ENCODE assay signal across 8 cellular contexts in genomic region chr1:185314416-185314815, GRCh38. TPM values are rescaled to one million over a fixed set of nuclear protein-coding genes. Genes with fewer than 3 reads are reported as not detected.
DNase-seq lines count a peak whose midpoint lies in the region; ATAC-seq and TF ChIP-seq lines count a peak whose summit lies in the region.

No MANE protein-coding gene starts in this region.

- H3K27me3 Mint-ChIP-seq in activated T-cell treated with anti-CD3 and anti-CD28 coated beads, Interleukin-2, amount 50 U/mL, for 24 hours, result no peaks in the 10 kb centered on the region
- H3K27me3 Mint-ChIP-seq in WTC11 (ENCODE audit: low read depth), result no peaks in the 10 kb centered on the region
- H3K27me3 Mint-ChIP-seq in stimulated activated naive B cell treated with anti-CD40 and anti-IgM and Interleukin-4, amounts not matched to agents 10 μg/mL and 1 μg/mL and 100 μg/mL, for 72 hours, result no peaks in the 10 kb centered on the region

- H3K4me1 ChIP-seq in iPS-15b (ENCODE audit: control insufficient read depth, insufficient read depth, low read length), result peaks cover 20% of the 10 kb centered on the region

- POLR2A ChIA-PET in WTC11 (lab: Charles Lee), result interaction anchor here (0.5 kb wide), 1 partner anchor 13 kb away, joined by 3 read pairs; no protein-coding TSS in a partner anchor

- H3K27me3 ChIP-seq in iPS-15b (ENCODE audit: control insufficient read depth, insufficient read depth, low read length), result no peaks in the 10 kb centered on the region

- H3K36me3 ChIP-seq in iPS-15b (ENCODE audit: control insufficient read depth, insufficient read depth, low read length), result peaks cover 6% of the 10 kb centered on the region

- peaks cover 62% of the 10 kb centered on the region for H3K4me1 Mint-ChIP-seq in activated T-cell treated with anti-CD3 and anti-CD28 coated beads, Interleukin-2, amount 50 U/mL, for 24 hours (ENCODE audit: low read depth)
- H3K4me1 Mint-ChIP-seq in WTC11, result peaks cover 61% of the 10 kb centered on the region
- H3K4me1 Mint-ChIP-seq in stimulated activated naive B cell treated with anti-CD40 and anti-IgM and Interleukin-4, amounts not matched to agents 10 μg/mL and 1 μg/mL and 100 μg/mL, for 72 hours, result peaks cover 28 to 50% of the 10 kb centered on the region in 2 donors

- H3K4me3 Mint-ChIP-seq in activated T-cell treated with anti-CD3 and anti-CD28 coated beads, Interleukin-2, amount 50 U/mL, for 24 hours, result peak overlapping the region; percentile 94
- peak overlapping the region; percentile 93 for H3K4me3 Mint-ChIP-seq in WTC11
- peak overlapping the region; percentile 62 to 71 for H3K4me3 Mint-ChIP-seq in stimulated activated naive B cell treated with anti-CD40 and anti-IgM and Interleukin-4, amounts not matched to agents 10 μg/mL and 1 μg/mL and 100 μg/mL, for 72 hours

- no peak for TF ChIP-seq CTCF in WTC11 (IDR thresholded peaks at IDR 0.05)

- H3K27ac Mint-ChIP-seq in activated T-cell treated with anti-CD3 and anti-CD28 coated beads, Interleukin-2, amount 50 U/mL, for 24 hours, result peak overlapping the region; percentile 48
- H3K27ac Mint-ChIP-seq in WTC11, result peak overlapping the region; percentile 76
- H3K27ac Mint-ChIP-seq in stimulated activated naive B cell treated with anti-CD40 and anti-IgM and Interleukin-4, amounts not matched to agents 10 μg/mL and 1 μg/mL and 100 μg/mL, for 72 hours, result no peak overlapping the region

- peak overlapping the region; percentile 78 for H3K4me3 ChIP-seq in iPS-15b (ENCODE audit: low read depth, low read length)

- no peak overlapping the region for H3K9ac ChIP-seq in iPS-15b (ENCODE audit: low read depth, low read length)

- no peak for DNase-seq in activated T-cell treated with anti-CD3 and anti-CD28 coated beads, Interleukin-2, amount 50 U/mL, for 24 hours
- no peak for DNase-seq in activated T-cell treated with anti-CD3 and anti-CD28 coated beads, Interleukin-2, amount 50 U/mL, for 1 hour
- no peak for DNase-seq in WTC11 (ENCODE audit: low spot score)
- no peak for DNase-seq in stimulated activated naive B cell treated with anti-CD40 and anti-IgM and Interleukin-4, amounts not matched to agents 10 μg/mL and 1 μg/mL and 100 μg/mL, for 72 hours
- DNase-seq in DMS79 (lab: John Stamatoyannopoulos, UW), result no peak

- H3K9me3 ChIP-seq in iPS-15b (ENCODE audit: control insufficient read depth, insufficient read depth, low read length), result no peaks in the 10 kb centered on the region

- no peaks in the 10 kb centered on the region for H3K9me3 Mint-ChIP-seq in activated T-cell treated with anti-CD3 and anti-CD28 coated beads, Interleukin-2, amount 50 U/mL, for 24 hours
- no peaks in the 10 kb centered on the region for H3K9me3 Mint-ChIP-seq in WTC11
- no peaks in the 10 kb centered on the region for H3K9me3 Mint-ChIP-seq in stimulated activated naive B cell treated with anti-CD40 and anti-IgM and Interleukin-4, amounts not matched to agents 10 μg/mL and 1 μg/mL and 100 μg/mL, for 72 hours

- CTCF ChIA-PET in WTC11 (lab: Charles Lee), result interaction anchor here (0.8 to 1.8 kb wide), 4 partner anchors 246 to 366 kb away, joined by 3 to 7 read pairs (median 6); no protein-coding TSS in a partner anchor

- ATAC-seq in WTC11 (no peak), GM21526 (IDR thresholded peaks at IDR 0.05; ENCODE audit: low FRiP score, unreplicated experiment) (no peak), GM19463 (IDR thresholded peaks at IDR 0.05; ENCODE audit: unreplicated experiment) (no peak)
- ATAC-seq in stimulated activated naive B cell treated with anti-CD40 and anti-IgM and Interleukin-4, amounts not matched to agents 10 μg/mL and 1 μg/mL and 100 μg/mL, for 72 hours (replicated peaks), result no peak

- peaks cover 77% of the 10 kb centered on the region for H3K36me3 Mint-ChIP-seq in activated T-cell treated with anti-CD3 and anti-CD28 coated beads, Interleukin-2, amount 50 U/mL, for 24 hours (ENCODE audit: low read depth)
- peaks cover 24% of the 10 kb centered on the region for H3K36me3 Mint-ChIP-seq in WTC11
- peaks cover 7 to 10% of the 10 kb centered on the region in 2 donors for H3K36me3 Mint-ChIP-seq in stimulated activated naive B cell treated with anti-CD40 and anti-IgM and Interleukin-4, amounts not matched to agents 10 μg/mL and 1 μg/mL and 100 μg/mL, for 72 hours

TF ChIP-seq in WTC11, 78 proteins besides CTCF, POLR2A, EP300 and RAD21:
- peak; percentile 60 for TF ChIP-seq PRDM15 (CRISPR knock-in tag; IDR thresholded peaks at IDR 0.05)
- no peak for TF ChIP-seq OVOL2 (CRISPR knock-in tag; IDR thresholded peaks at IDR 0.05; ENCODE audit: borderline replicate concordance)
- no peak for TF ChIP-seq PRRX2 (CRISPR knock-in tag; IDR thresholded peaks at IDR 0.05)
- TF ChIP-seq FOXP4 (CRISPR knock-in tag; IDR thresholded peaks at IDR 0.05), result no peak

RNA-seq across cellular contexts. Expression of gene IVNS1ABP, which starts 2.6 kb away (rescaled TPM):
- total RNA-seq in WTC11 (2021), result 141 to 159 TPM (median 141 TPM) in 3 replicates
